Comparison of ENCODE assay signal across 17 cellular contexts in genomic region chr5:91925249-91925648, GRCh38.
"Had no signal": no experiment of that assay in that cellular context is flagged by ENCODE, and none has a peak within 500 bp of the region (broad histone marks: within the 10 kb centered on the region; RNA-seq: fewer than 3 reads in every experiment).

No MANE protein-coding gene starts in this region.

- H3K27me3 ChIP-seq: esophagus squamous epithelium, right atrium auricular region, stomach, transverse colon had no signal

- DNase-seq: effector memory CD8-positive, alpha-beta T cell; esophagus squamous epithelium; immature natural killer cell; left ventricle myocardium superior; naive thymus-derived CD8-positive, alpha-beta T cell; posterior cingulate gyrus; small intestine; stimulated activated CD4-positive, alpha-beta T cell treated with anti-CD3 and anti-CD28 coated beads, Interleukin-12 subunit alpha, Interleukin-12 subunit beta, amount 100 ng/mL, for 4 hours; stimulated activated naive CD4-positive, alpha-beta T cell; stomach; substantia nigra; transverse colon had no signal

- ATAC-seq: effector memory CD8-positive, alpha-beta T cell; left ventricle myocardium superior; naive thymus-derived CD8-positive, alpha-beta T cell had no signal

- H3K4me1 ChIP-seq: esophagus squamous epithelium, right atrium auricular region, stomach, transverse colon had no signal

- FAIRE-seq: frontal cortex, keratinocyte, small intestine had no signal

- H3K4me3 ChIP-seq: esophagus squamous epithelium, right atrium auricular region, stomach, thoracic aorta, transverse colon had no signal

- H3K27ac ChIP-seq: epithelial cell of prostate, esophagus squamous epithelium, right atrium auricular region, stomach, thoracic aorta, transverse colon had no signal

- H3K9me3 ChIP-seq: esophagus squamous epithelium, right atrium auricular region, stomach, thoracic aorta, transverse colon had no signal

- H3K36me3 ChIP-seq: esophagus squamous epithelium, right atrium auricular region, stomach, thoracic aorta, transverse colon had no signal
